ENCODE assay signal across 8 cellular contexts in the genomic region with DNA sequence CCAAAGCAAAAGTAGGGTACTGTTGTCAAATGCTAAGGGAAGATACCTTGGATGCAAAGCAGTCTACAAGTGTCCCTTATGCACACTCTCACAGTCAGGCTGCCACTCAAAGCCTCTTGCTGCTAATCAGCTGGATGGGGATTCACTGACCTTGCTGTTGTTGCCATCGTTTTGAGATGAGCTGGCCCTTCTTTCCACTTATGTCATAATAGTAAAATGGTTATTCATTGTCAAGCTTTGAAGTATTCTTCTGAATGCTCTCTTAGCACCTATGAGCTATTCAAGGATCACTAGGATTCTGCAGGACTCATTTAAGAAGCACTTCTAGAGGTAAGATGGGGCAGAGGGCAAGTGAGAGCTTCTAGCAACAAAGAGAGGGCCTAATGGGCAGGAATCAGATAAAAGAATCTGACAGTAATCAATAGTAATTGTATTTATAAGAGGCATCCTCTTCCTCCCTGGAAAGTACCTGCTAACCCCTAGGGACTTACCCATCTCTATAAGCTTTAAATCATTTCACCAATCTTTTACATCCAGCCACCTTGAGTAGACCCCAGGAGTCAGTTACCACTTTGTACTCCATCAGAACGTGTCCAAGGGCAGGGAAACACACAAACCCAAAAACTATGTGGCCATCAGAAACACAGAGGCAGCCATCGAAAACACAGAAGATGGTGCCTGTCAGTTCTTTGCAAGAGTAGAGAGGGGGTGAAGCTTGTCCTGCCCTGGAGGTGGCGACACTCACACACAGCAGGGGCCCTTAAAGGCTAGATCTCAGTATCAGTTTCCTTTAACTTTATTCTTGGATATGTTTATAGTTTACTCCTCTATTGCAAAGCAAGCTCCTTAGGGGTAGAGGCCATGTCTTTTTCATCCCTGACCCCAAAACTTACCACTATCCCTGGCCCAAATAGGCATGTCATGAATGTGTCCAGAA.
DNase-seq lines count a peak whose midpoint lies in the region; ATAC-seq, FAIRE-seq and TF ChIP-seq lines count a peak whose summit lies in the region.

No MANE protein-coding gene starts in this region.

- H3K9ac ChIP-seq in OCI-LY3 (ENCODE audit: low read length) = no peak overlapping the region

- no peak overlapping the region for H3K4me3 ChIP-seq in OCI-LY3 (ENCODE audit: low read length)

- no peak overlapping the region for H2AFZ ChIP-seq in OCI-LY3 (ENCODE audit: low read depth, low read length)

- no peaks in the 10 kb centered on the region for H3K36me3 ChIP-seq in OCI-LY3 (replicated peaks; ENCODE audit: low read depth, low read length)

- peak; percentile 47 for DNase-seq in AG08395 (ENCODE audit: low spot score)
- DNase-seq in amniotic epithelial cell (ENCODE audit: low read depth) = peak; percentile 38
- DNase-seq in kidney glomerular epithelial cell (lab: John Stamatoyannopoulos, UW) = peak; percentile 36
- peak; percentile 33 for DNase-seq in urothelium cell line (ENCODE audit: low spot score)
- DNase-seq in retina = no peak

- no peaks in the 10 kb centered on the region for H3K27me3 ChIP-seq in OCI-LY3 (ENCODE audit: low read depth, low read length)

- no peaks in the 10 kb centered on the region for H4K20me1 ChIP-seq in OCI-LY3 (ENCODE audit: insufficient read depth, low read length)

- H3K9me3 ChIP-seq in OCI-LY3 (ENCODE audit: insufficient read depth, low read length) = no peaks in the 10 kb centered on the region

- FAIRE-seq in urothelium cell line (lab: Jason Lieb, UNC) = no peak

- H3K4me2 ChIP-seq in OCI-LY3 (ENCODE audit: low read length) = peak overlapping the region; percentile 29

- peaks cover 6% of the 10 kb centered on the region for H3K4me1 ChIP-seq in OCI-LY3 (ENCODE audit: low read length)

- H3K79me2 ChIP-seq in OCI-LY3 (ENCODE audit: low read length) = no peaks in the 10 kb centered on the region

- peak; percentile 73 for TF ChIP-seq CTCF in OCI-LY3 (IDR thresholded peaks at IDR 0.05; ENCODE audit: low read depth, low read length)

- TF ChIP-seq POLR2A in GM18505 (IDR thresholded peaks at IDR 0.05; ENCODE audit: borderline replicate concordance, extremely low read depth, insufficient read depth, insufficient read length) = no peak

- no peak overlapping the region for H3K27ac ChIP-seq in OCI-LY3 (ENCODE audit: low read length)

- ATAC-seq in GM18505 (IDR thresholded peaks at IDR 0.05; ENCODE audit: unreplicated experiment) (peak; percentile 71), HG02970 (IDR thresholded peaks at IDR 0.05; ENCODE audit: low FRiP score, unreplicated experiment) (peak; percentile 52)
